ENCODE assay signal across 8 cellular contexts in the genomic region with DNA sequence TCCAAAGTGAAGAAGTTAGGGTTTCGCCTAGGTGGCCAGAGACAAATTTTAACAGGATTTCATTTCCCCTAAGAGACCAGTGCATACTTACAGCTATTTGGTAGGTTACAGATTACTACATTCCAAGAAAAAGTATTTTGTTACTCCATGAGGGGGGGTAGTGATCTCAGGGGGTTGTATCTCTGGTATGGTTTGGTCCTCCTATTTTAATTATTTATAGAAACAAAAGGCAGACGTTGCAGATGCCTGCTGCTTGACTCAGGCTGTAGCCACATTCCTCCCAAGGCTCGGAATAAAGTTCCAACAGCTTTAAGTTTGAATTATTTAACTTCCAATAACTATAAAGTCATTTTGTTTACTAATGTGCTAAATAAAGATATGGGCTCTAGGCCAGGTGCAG. TPM values are rescaled to one million over a fixed set of nuclear protein-coding genes. Genes with fewer than 3 reads are reported as not detected.
DNase-seq lines count a peak whose midpoint lies in the region; ATAC-seq and TF ChIP-seq lines count a peak whose summit lies in the region.
"Had no signal": no experiment of that assay in that cellular context is flagged by ENCODE, and none has a peak within 500 bp of the region (broad histone marks: within the 10 kb centered on the region; RNA-seq: fewer than 3 reads in every experiment).

No MANE protein-coding gene starts in this region.

- peaks cover 14% of the 10 kb centered on the region for H3F3A ChIP-seq in GM23248 (ENCODE audit: insufficient read depth)

- H2AFZ ChIP-seq in GM23248, result peak overlapping the region; percentile 92

- no peak for TF ChIP-seq CTCF in RWPE2 (IDR thresholded peaks at IDR 0.05; ENCODE audit: poor library complexity, severe bottlenecking)
- TF ChIP-seq CTCF in ovary (IDR thresholded peaks at IDR 0.05), result no peak
- TF ChIP-seq CTCF in left lung (IDR thresholded peaks at IDR 0.05), result no peak

- peak overlapping the region; percentile 75 for H3K4me2 ChIP-seq in GM23248 (ENCODE audit: unreplicated experiment)

- ATAC-seq in RWPE2 (ENCODE audit: low read depth) (no peak), left lung (no peak)

- peaks cover 31% of the 10 kb centered on the region for H3K79me2 ChIP-seq in GM23248 (ENCODE audit: insufficient read depth)

- intact Hi-C loops in ovary (cut with DNase I) (no loop called here), left lung (cut with DNase I) (no loop called here)

- H4K20me1 ChIP-seq in GM23248 (ENCODE audit: insufficient read depth), result no peaks in the 10 kb centered on the region

- peak overlapping the region; percentile 78 for H3K27ac ChIP-seq in GM23248
- H3K27ac ChIP-seq in RWPE2 (ENCODE audit: poor library complexity, severe bottlenecking), result peak overlapping the region; percentile 87
- H3K27ac ChIP-seq in ovary, result no peak overlapping the region
- H3K27ac ChIP-seq in left lung, result no peak overlapping the region

- H3K4me1 ChIP-seq in GM23248 (ENCODE audit: insufficient read depth), result peaks cover 37% of the 10 kb centered on the region
- H3K4me1 ChIP-seq in RWPE2 (ENCODE audit: insufficient read depth, poor library complexity, severe bottlenecking), result peaks cover 24% of the 10 kb centered on the region
- no peaks in the 10 kb centered on the region for H3K4me1 ChIP-seq in ovary (ENCODE audit: insufficient read depth)
- peaks cover 0 to 15% of the 10 kb centered on the region in 2 donors for H3K4me1 ChIP-seq in left lung

- in situ Hi-C loops in GM23248 (cut with MboI), result no loop called here

- H3K4me3 ChIP-seq in GM23248, result peak overlapping the region; percentile 83
- peak overlapping the region; percentile 62 for H3K4me3 ChIP-seq in RWPE2 (ENCODE audit: severe bottlenecking)
- H3K4me3 ChIP-seq in ovary, result no peak overlapping the region
- H3K4me3 ChIP-seq in left lung, result no peak overlapping the region
- H3K4me3 ChIP-seq: cardiac muscle cell had no signal

- DNase-seq in GM23248 (peak; percentile 89), RWPE2 (ENCODE audit: low spot score) (no peak), fibroblast of gingiva (ENCODE audit: low read depth) (peak; percentile 92), renal cortical epithelial cell (ENCODE audit: low read depth) (peak; percentile 88), ovary (no peak), left lung (no peak), NCI-H774 (lab: John Stamatoyannopoulos, UW) (no peak)

- H3K9ac ChIP-seq in GM23248, result peak overlapping the region; percentile 81

- H3K36me3 ChIP-seq in GM23248 (ENCODE audit: low read depth) (no peaks in the 10 kb centered on the region), RWPE2 (ENCODE audit: low read depth) (peaks cover 27% of the 10 kb centered on the region), ovary (no peaks in the 10 kb centered on the region), left lung (no peaks in the 10 kb centered on the region)
- H3K36me3 ChIP-seq: cardiac muscle cell had no signal

- no peaks in the 10 kb centered on the region for H3K9me2 ChIP-seq in GM23248 (ENCODE audit: insufficient read depth)

- WGBS in GM23248 (ENCODE audit: low coverage in 1 of 2, low lambda C conversion rate in 2 of 2, missing lambda C conversion rate in 2 of 2), 2 experiments, result 20 to 28% methylated on average over 3 of the region's 3 CpGs
- WGBS in ovary, 3 donors, result 27 to 43% (median 37%) methylated on average over 3 of the region's 3 CpGs

- TF ChIP-seq EP300 in ovary (IDR thresholded peaks at IDR 0.05), result no peak

- TF ChIP-seq POLR2A in ovary (IDR thresholded peaks at IDR 0.05), result no peak

- no peaks in the 10 kb centered on the region for H3K27me3 ChIP-seq in GM23248 (replicated peaks; ENCODE audit: insufficient read depth)
- H3K27me3 ChIP-seq in RWPE2 (ENCODE audit: insufficient read depth, poor library complexity, severe bottlenecking), result no peaks in the 10 kb centered on the region
- H3K27me3 ChIP-seq in ovary, result no peaks in the 10 kb centered on the region
- H3K27me3 ChIP-seq in left lung, result peaks cover 0 to 16% of the 10 kb centered on the region in 2 donors
- H3K27me3 ChIP-seq: cardiac muscle cell had no signal

- H3K9me3 ChIP-seq in GM23248 (ENCODE audit: low read depth) (no peaks in the 10 kb centered on the region), RWPE2 (ENCODE audit: severe bottlenecking) (no peaks in the 10 kb centered on the region), ovary (no peaks in the 10 kb centered on the region), left lung (no peaks in the 10 kb centered on the region)

RNA-seq across cellular contexts. Expression of gene TRIM59, which starts 1.3 kb away (rescaled TPM):
- 14.8 and 26.1 TPM in 2 replicates for total RNA-seq in GM23248 (2014; rRNA removed; shearing (Covaris generic))
- polyA plus RNA-seq in GM23248 (2016; fragmentation: Nextera tagmentation; extraction: Ambion mirVana) (23.9 and 25.0 TPM in 2 replicates), ovary (1 to 10 TPM; 1.4 to 2.6 TPM)
- total RNA-seq in renal cortical epithelial cell (18.8 and 35.3 TPM in 2 replicates), ovary (1 to 10 TPM; 1.6 to 4.8 (median 2.1) TPM), left lung (1 to 10 TPM; 4.3 to 8.7 TPM)

RNA-seq across cellular contexts. Expression of gene SMC4, which starts 51.4 kb away (rescaled TPM):
- total RNA-seq in GM23248 (2014; rRNA removed; shearing (Covaris generic)), result 40.2 and 73.6 TPM in 2 replicates
- polyA plus RNA-seq in GM23248 (2016; fragmentation: Nextera tagmentation; extraction: Ambion mirVana) (69.7 and 88.2 TPM in 2 replicates), ovary (10 to 100 TPM in 1 of 2 donors, 1 to 10 TPM in 1; 8.9 to 28.2 TPM)
- total RNA-seq in renal cortical epithelial cell (32.3 and 39.8 TPM in 2 replicates), ovary (10 to 100 TPM; 12.6 to 24.4 (median 18.0) TPM), left lung (10 to 100 TPM; 68.6 to 73.5 TPM)

RNA-seq across cellular contexts. Expression of gene IFT80, which starts 51.8 kb away (rescaled TPM):
- 48.4 and 59.4 TPM in 2 replicates for total RNA-seq in GM23248 (2014; rRNA removed; shearing (Covaris generic))
- polyA plus RNA-seq in GM23248 (2016; fragmentation: Nextera tagmentation; extraction: Ambion mirVana) (15.2 and 19.8 TPM in 2 replicates), ovary (10 to 100 TPM; 16.8 to 19.4 TPM)
- total RNA-seq in renal cortical epithelial cell (66.2 and 81.8 TPM in 2 replicates), ovary (10 to 100 TPM; 22.7 to 39.6 (median 29.8) TPM), left lung (10 to 100 TPM; 27.9 to 45.0 TPM)

Comparison
In these comparisons a context has a peak if more than half of its experiments do, and no peak if none do; other contexts are left out.
1. DNase-seq: peak in GM23248 (single experiment), fibroblast of gingiva (single experiment) and renal cortical epithelial cell (single experiment); none in RWPE2 (single experiment), ovary (0 of 5), left lung (0 of 2) and NCI-H774 (single experiment).
2. H3K27ac ChIP-seq: peak in GM23248 (single experiment) and RWPE2 (single experiment); none in ovary (0 of 2) and left lung (0 of 2).
3. H3K4me3 ChIP-seq: peak in GM23248 (single experiment) and RWPE2 (single experiment); none in ovary (single experiment) and left lung (0 of 2).